In genomic region chr4:19135886-19136633, GRCh38 we compare ENCODE assay signal across 19 cellular contexts.
DNase-seq lines count a peak whose midpoint lies in the region; ATAC-seq and TF ChIP-seq lines count a peak whose summit lies in the region.
"Had no signal": no experiment of that assay in that cellular context is flagged by ENCODE, and none has a peak within 500 bp of the region (broad histone marks: within the 10 kb centered on the region; RNA-seq: fewer than 3 reads in every experiment).

No MANE protein-coding gene starts in this region.

- peaks cover 0 to 8% (median 0%) of the 10 kb centered on the region in 3 donors for H3K9me3 ChIP-seq in adrenal gland (replicated peaks in 1 of 3)
- H3K9me3 ChIP-seq in upper lobe of right lung: no peaks in the 10 kb centered on the region

- H3K9me3 Mint-ChIP-seq in stimulated activated naive CD8-positive, alpha-beta T cell treated with anti-CD3 and anti-CD28 coated beads, Interleukin-15, amount 100 ng/mL, for 72 hours: peaks cover 5 to 10% of the 10 kb centered on the region in 2 donors

- no peak overlapping the region for H3K27ac ChIP-seq in adrenal gland
- H3K27ac ChIP-seq in upper lobe of right lung: no peak overlapping the region
- H3K27ac ChIP-seq: 22Rv1 had no signal

- intact Hi-C loops in adrenal gland (cut with DNase I): no loop called here
- intact Hi-C loops in upper lobe of right lung (cut with DNase I): no loop called here

- no peaks in the 10 kb centered on the region for H3K27me3 Mint-ChIP-seq in stimulated activated naive CD8-positive, alpha-beta T cell treated with anti-CD3 and anti-CD28 coated beads, Interleukin-15, amount 100 ng/mL, for 72 hours

- no peak for DNase-seq in stimulated activated naive CD8-positive, alpha-beta T cell treated with anti-CD3 and anti-CD28 coated beads, Interleukin-15, amount 100 ng/mL, for 72 hours
- no peak for DNase-seq in stimulated activated naive CD8-positive, alpha-beta T cell treated with anti-CD3 and anti-CD28 coated beads, Interleukin-15, Interleukin-2, amounts not matched to agents 100 U/mL and 50 U/mL, for 24 hours
- peak; percentile 2 for DNase-seq in M059J (ENCODE audit: low read depth)
- no peak for DNase-seq in activated T-cell treated with anti-CD3 and anti-CD28 coated beads, Interleukin-2, amount 50 U/mL, for 48 hours
- no peak for DNase-seq in DMS53 (lab: John Stamatoyannopoulos, UW)
- DNase-seq in adrenal gland: no peak
- DNase-seq in upper lobe of right lung: no peak
- DNase-seq: DMS79 treated with DMSO at 0.1 percent for 48 hours, GOT3, NCI-H1105, NCI-H2081 treated with DMSO at 0.1 percent for 48 hours, NCI-H446 treated with DMSO at 0.1 percent for 48 hours, OCI-M1, Right ventricle myocardium superior, SW 1271 had no signal

- no peaks in the 10 kb centered on the region for H3K36me3 ChIP-seq in adrenal gland (replicated peaks in 1 of 2)
- H3K36me3 ChIP-seq in upper lobe of right lung: no peaks in the 10 kb centered on the region

- whole genome bisulfite sequencing in adrenal gland, 4 donors: 42 to 82% (median 66%) methylated on average over 1 of the region's 1 CpG

- H3K27me3 ChIP-seq in adrenal gland: no peaks in the 10 kb centered on the region
- H3K27me3 ChIP-seq in upper lobe of right lung: no peaks in the 10 kb centered on the region

- TF ChIP-seq POLR2A in adrenal gland (IDR thresholded peaks at IDR 0.05): no peak

- no peak overlapping the region for H3K27ac Mint-ChIP-seq in stimulated activated naive CD8-positive, alpha-beta T cell treated with anti-CD3 and anti-CD28 coated beads, Interleukin-15, amount 100 ng/mL, for 72 hours
- H3K27ac Mint-ChIP-seq: CD14-positive monocyte had no signal

- peak; percentile 39 for ATAC-seq in stimulated activated naive CD8-positive, alpha-beta T cell treated with anti-CD3 and anti-CD28 coated beads, Interleukin-15, amount 100 ng/mL, for 72 hours
- ATAC-seq in stimulated activated naive CD8-positive, alpha-beta T cell treated with anti-CD3 and anti-CD28 coated beads, Interleukin-15, Interleukin-2, amounts not matched to agents 100 U/mL and 50 U/mL, for 24 hours: no peak
- ATAC-seq in HG02678 (IDR thresholded peaks at IDR 0.05; ENCODE audit: unreplicated experiment): peak; percentile 66
- no peak for ATAC-seq in upper lobe of right lung
- ATAC-seq: HCT116 had no signal

- TF ChIP-seq CTCF in adrenal gland (IDR thresholded peaks at IDR 0.05) (no peak), upper lobe of right lung (IDR thresholded peaks at IDR 0.05) (no peak)

- no peak overlapping the region for H3K4me3 ChIP-seq in adrenal gland
- no peak overlapping the region for H3K4me3 ChIP-seq in upper lobe of right lung

- H3K4me1 ChIP-seq in adrenal gland (replicated peaks in 1 of 2) (no peaks in the 10 kb centered on the region), upper lobe of right lung (no peaks in the 10 kb centered on the region)

- H3K4me1 Mint-ChIP-seq in stimulated activated naive CD8-positive, alpha-beta T cell treated with anti-CD3 and anti-CD28 coated beads, Interleukin-15, amount 100 ng/mL, for 72 hours: no peaks in the 10 kb centered on the region
- H3K4me1 Mint-ChIP-seq: CD14-positive monocyte had no signal

- no peak overlapping the region for H3K4me3 Mint-ChIP-seq in stimulated activated naive CD8-positive, alpha-beta T cell treated with anti-CD3 and anti-CD28 coated beads, Interleukin-15, amount 100 ng/mL, for 72 hours
- H3K4me3 Mint-ChIP-seq: CD14-positive monocyte had no signal

Comparison
In these comparisons a context has a peak if more than half of its experiments do, and no peak if none do; other contexts are left out.
1. ATAC-seq: peak in stimulated activated naive CD8-positive, alpha-beta T cell treated with anti-CD3 and anti-CD28 coated beads, Interleukin-15, amount 100 ng/mL, for 72 hours (single experiment) and HG02678 (single experiment); none in stimulated activated naive CD8-positive, alpha-beta T cell treated with anti-CD3 and anti-CD28 coated beads, Interleukin-15, Interleukin-2, amounts not matched to agents 100 U/mL and 50 U/mL, for 24 hours (single experiment) and upper lobe of right lung (single experiment).